9 cellular contexts compared by ENCODE assay signal in the genomic region with DNA sequence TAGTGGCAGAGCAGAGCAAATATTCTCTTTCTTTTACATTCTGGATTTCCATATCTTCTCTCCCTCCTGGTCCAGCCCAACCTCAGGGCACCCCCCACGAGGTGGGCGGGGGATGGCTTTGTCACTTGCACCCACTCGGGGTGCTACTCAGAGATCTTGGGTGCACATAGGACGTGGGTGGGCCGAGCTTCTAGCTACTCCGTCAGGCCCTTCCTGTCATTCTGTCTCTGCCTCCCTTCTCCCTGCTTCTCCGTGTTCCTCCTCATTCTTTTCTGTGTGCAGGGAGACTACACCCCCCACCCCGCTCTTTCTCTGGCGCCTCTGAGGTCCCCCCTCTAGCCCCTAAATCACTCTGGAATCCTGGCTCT. TPM values are rescaled to one million over a fixed set of nuclear protein-coding genes. Genes with fewer than 3 reads are reported as not detected.
DNase-seq lines count a peak whose midpoint lies in the region; ATAC-seq and TF ChIP-seq lines count a peak whose summit lies in the region.
"Had no signal": no experiment of that assay in that cellular context is flagged by ENCODE, and none has a peak within 500 bp of the region (broad histone marks: within the 10 kb centered on the region; RNA-seq: fewer than 3 reads in every experiment).

No MANE protein-coding gene starts in this region.

- H3K27me3 ChIP-seq in gastroesophageal sphincter: no peaks in the 10 kb centered on the region

- TF ChIP-seq CTCF in GM12865 (IDR thresholded peaks at IDR 0.05; ENCODE audit: insufficient read depth, low read depth, low read length, missing control alignments) (no peak), gastroesophageal sphincter (IDR thresholded peaks at IDR 0.05) (no peak)

- DNase-seq in GM12865 (ENCODE audit: low read depth) (peak; percentile 50), SW480 (ENCODE audit: low spot score) (peak; percentile 48), skeletal muscle cell (ENCODE audit: low read depth) (no peak), Ammon's horn (ENCODE audit: low spot score) (no peak)
- no peak for DNase-seq in activated CD4-positive, alpha-beta T cell treated with anti-CD3 and anti-CD28 coated beads for 48 hours
- DNase-seq: activated T-cell treated with anti-CD3 and anti-CD28 coated beads, Interleukin-2, amount 50 U/mL, for 1 hour had no signal

- WGBS in gastroesophageal sphincter (ENCODE audit: low coverage in 1 of 2), 2 donors: 0 to 24% methylated on average over 1 to 8 of the region's 9 CpGs

- H3K4me1 ChIP-seq in gastroesophageal sphincter: peaks cover 7 to 64% (median 30%) of the 10 kb centered on the region in 3 donors

- TF ChIP-seq POLR2A in gastroesophageal sphincter (IDR thresholded peaks at IDR 0.05): no peak

- no peak for TF ChIP-seq EP300 in gastroesophageal sphincter (IDR thresholded peaks at IDR 0.05)

- H3K27ac ChIP-seq in gastroesophageal sphincter: peak overlapping the region; percentile 77 to 97 (median 90)

- H3K9me3 ChIP-seq in gastroesophageal sphincter: no peaks in the 10 kb centered on the region

- peaks cover 0 to 48% of the 10 kb centered on the region in 2 donors for H3K36me3 ChIP-seq in gastroesophageal sphincter

- ATAC-seq in gastroesophageal sphincter (no peak), HG02759 (IDR thresholded peaks at IDR 0.05; ENCODE audit: unreplicated experiment) (no peak), HG03354 (IDR thresholded peaks at IDR 0.05; ENCODE audit: poor library complexity, severe bottlenecking, unreplicated experiment) (no peak)

- H3K4me3 ChIP-seq in GM12865 (ENCODE audit: low read depth, low read length) (peak overlapping the region; percentile 69), gastroesophageal sphincter (peak overlapping the region; percentile 3 to 48), skeletal muscle cell (ENCODE audit: low read depth, low read length) (peak overlapping the region; percentile 39)

RNA-seq across cellular contexts. Expression of a gene that starts 19.5 kb away (rescaled TPM):
- 1 to 10 TPM in 3 of 4 donors, under 1 TPM in 1; 0.07 to 5.1 (median 1.8) TPM for total RNA-seq in gastroesophageal sphincter

RNA-seq across cellular contexts. Expression of a gene that starts 23.6 kb away (rescaled TPM):
- total RNA-seq in gastroesophageal sphincter: 10 to 100 TPM in 1 of 4 donors, 1 to 10 TPM in 2, under 1 TPM in 1; 0.10 to 12.9 (median 2.4) TPM

RNA-seq across cellular contexts. Expression of a gene that starts 32.7 kb away (rescaled TPM):
- 10 to 100 TPM; 52.6 to 95.6 (median 63.2) TPM for total RNA-seq in gastroesophageal sphincter

Comparison
In these comparisons a context has a peak if more than half of its experiments do, and no peak if none do; other contexts are left out.
1. DNase-seq: peak in GM12865 (single experiment) and SW480 (single experiment); none in skeletal muscle cell (single experiment), Ammon's horn (single experiment) and activated CD4-positive, alpha-beta T cell treated with anti-CD3 and anti-CD28 coated beads for 48 hours (single experiment).
2. Peak in every context shown above with its lines, with median percentiles within 50 percentile points of each other: H3K4me3 ChIP-seq.